Comparison of ENCODE assay signal across 8 cellular contexts in genomic region chr14:21071225-21072041, GRCh38. TPM values are rescaled to one million over a fixed set of nuclear protein-coding genes. Genes with fewer than 3 reads are reported as not detected.
A peak's percentile ranks its signal among the peaks of the same experiment; 100 is the strongest.
DNase-seq lines count a peak whose midpoint lies in the region; ATAC-seq, FAIRE-seq and TF ChIP-seq lines count a peak whose summit lies in the region.

No MANE protein-coding gene starts in this region.

- CTCF ChIA-PET in T-cell (lab: Charles Lee), result interaction anchor here (0.6 to 3.4 kb wide), 15 partner anchors 13 to 1915 kb away, joined by 3 to 23 read pairs (median 4); partner anchors contain the start of gene RNASE8 (in 1 of the 2)

- FAIRE-seq in small intestine (lab: Jason Lieb, UNC), result no peak

- H3K27me3 ChIP-seq in kidney epithelial cell (ENCODE audit: control insufficient read depth, insufficient read depth, low read length) (no peaks in the 10 kb centered on the region), small intestine (ENCODE audit: control insufficient read depth in 2 of 2, insufficient read depth in 2 of 2, low read length in 2 of 2) (no peaks in the 10 kb centered on the region)

- peaks cover 0 to 4% of the 10 kb centered on the region in 2 donors for H3K4me1 ChIP-seq in small intestine (ENCODE audit: control insufficient read depth in 2 of 2, insufficient read depth in 1 of 2, low read depth in 1 of 2, low read length in 1 of 2)

- 1 to 2% (median 2%) methylated on average over 29 to 37 of the region's 37 CpGs for WGBS in small intestine, 3 donors

- H3K4me3 ChIP-seq in choroid plexus epithelial cell (ENCODE audit: low read depth, low read length) (peak overlapping the region; percentile 78), kidney epithelial cell (ENCODE audit: low read depth, low read length) (peak overlapping the region; percentile 81), small intestine (ENCODE audit: low read depth in 1 of 2, low read length in 2 of 2) (peak overlapping the region in 1 of 2 donors; percentile 68)

- peak; percentile 56 for ATAC-seq in HG02840 (IDR thresholded peaks at IDR 0.05; ENCODE audit: low FRiP score, unreplicated experiment)
- peak; percentile 31 to 44 (median 40) for ATAC-seq in T-cell (replicated peaks in 1 of 4)

- peak overlapping the region; percentile 74 to 84 (median 76) for H3K4me3 Mint-ChIP-seq in T-cell

- peaks cover 29 to 41% (median 38%) of the 10 kb centered on the region in 3 donors for H3K4me1 Mint-ChIP-seq in T-cell

- no peaks in the 10 kb centered on the region for H3K36me3 Mint-ChIP-seq in T-cell

- peak; percentile 52 for DNase-seq in A172 (ENCODE audit: low spot score)
- DNase-seq in GM13977 (ENCODE audit: low spot score), result peak; percentile 93
- peak; percentile 86 for DNase-seq in NCI-H146 (lab: John Stamatoyannopoulos, UW)
- peak in 12 of 34 experiments; percentile 8 to 53 (median 23) for DNase-seq in T-cell
- DNase-seq in choroid plexus epithelial cell (ENCODE audit: low read depth), result peak; percentile 95
- no peak for DNase-seq in kidney epithelial cell (ENCODE audit: low read depth)
- DNase-seq in small intestine, result peak; percentile 51

- H3K9me3 ChIP-seq in small intestine (ENCODE audit: control insufficient read depth, low read depth), result no peaks in the 10 kb centered on the region

- H3K36me3 ChIP-seq in kidney epithelial cell (ENCODE audit: control insufficient read depth, insufficient read depth, low read length), result peaks cover 8% of the 10 kb centered on the region
- H3K36me3 ChIP-seq in small intestine (ENCODE audit: control insufficient read depth in 2 of 2, insufficient read depth in 2 of 2, low read length in 2 of 2), result peaks cover 0 to 2% of the 10 kb centered on the region in 2 donors

- in situ Hi-C loops in GM13977 (cut with MboI; ENCODE audit: low pct_unique_long_range_greater_than_20kb, low sequenced_read_pairs, unreplicated experiment), result no loop called here

- H3K27ac ChIP-seq in small intestine (ENCODE audit: low read depth in 1 of 2, low read length in 1 of 2), result peak overlapping the region; percentile 57 to 88

- no peak for TF ChIP-seq CTCF in GM13977 (IDR thresholded peaks at IDR 0.05; ENCODE audit: extremely low read depth, insufficient read depth, missing control alignments)
- TF ChIP-seq CTCF in choroid plexus epithelial cell (conservative IDR thresholded peaks at IDR 0.05; ENCODE audit: low read depth, low read length), result peak; percentile 17
- TF ChIP-seq CTCF in kidney epithelial cell (IDR thresholded peaks at IDR 0.05; ENCODE audit: insufficient read depth, low read length, poor library complexity, severe bottlenecking), result no peak

- peaks cover 54 to 64% of the 10 kb centered on the region in 2 donors for H3K27me3 Mint-ChIP-seq in T-cell

- no peak overlapping the region for H3K27ac Mint-ChIP-seq in T-cell

- no peaks in the 10 kb centered on the region for H3K9me3 Mint-ChIP-seq in T-cell

- POLR2A ChIA-PET in T-cell (lab: Charles Lee), result interaction anchor here (0.6 kb wide), 3 partner anchors 13 to 353 kb away, joined by 5 to 8 read pairs (median 5); no protein-coding TSS in a partner anchor

RNA-seq across cellular contexts. Expression of gene ARHGEF40, which starts 1.3 kb away (rescaled TPM):
- total RNA-seq in A172 (2014; rRNA removed; shearing (Covaris generic)), result 19.8 and 21.2 TPM in 2 replicates
- 1 to 10 TPM in 2 of 5 donors, under 1 TPM in 3; 0.39 to 3.3 (median 0.85) TPM for total RNA-seq in T-cell
- total RNA-seq in kidney epithelial cell, result 59.4 and 59.7 TPM in 2 replicates
- polyA plus RNA-seq in small intestine, result 10 to 100 TPM in 1 of 3 donors, 1 to 10 TPM in 2; 2.2 to 10.8 (median 3.5) TPM

RNA-seq across cellular contexts. Expression of gene RNASE8, which starts 13.8 kb away (rescaled TPM):
- not detected in 2 replicates for total RNA-seq in A172 (2014; rRNA removed; shearing (Covaris generic))
- not detected for total RNA-seq in T-cell
- total RNA-seq in kidney epithelial cell, result not detected in 2 replicates
- polyA plus RNA-seq in small intestine, result not detected

RNA-seq across cellular contexts. Expression of gene ZNF219, which starts 27.0 kb away (rescaled TPM):
- total RNA-seq in A172 (2014; rRNA removed; shearing (Covaris generic)), result 5.9 and 12.0 TPM in 2 replicates
- 10 to 100 TPM in 1 of 5 donors, 1 to 10 TPM in 4; 7.2 to 12.4 (median 8.1) TPM for total RNA-seq in T-cell
- total RNA-seq in kidney epithelial cell, result 25.5 and 34.5 TPM in 2 replicates
- 10 to 100 TPM; 56.0 to 69.8 (median 63.2) TPM for polyA plus RNA-seq in small intestine

RNA-seq across cellular contexts. Expression of gene RNASE7, which starts 29.3 kb away (rescaled TPM):
- not detected in 2 replicates for total RNA-seq in A172 (2014; rRNA removed; shearing (Covaris generic))
- total RNA-seq in T-cell, result not detected
- total RNA-seq in kidney epithelial cell, result not detected in 2 replicates
- under 1 TPM in 1 of 3 donors, not detected in 2; 0.04 TPM for polyA plus RNA-seq in small intestine

RNA-seq across cellular contexts. Expression of gene TMEM253, which starts 29.4 kb away (rescaled TPM):
- total RNA-seq in A172 (2014; rRNA removed; shearing (Covaris generic)), result 0.17 TPM in 1 of 2 replicates, not detected in the other
- total RNA-seq in T-cell, result under 1 TPM in 1 of 5 donors, not detected in 4; 0.49 TPM
- not detected in 2 replicates for total RNA-seq in kidney epithelial cell
- polyA plus RNA-seq in small intestine, result 100 to 1,000 TPM in 2 of 3 donors, 10 to 100 TPM in 1; 57.9 to 245 (median 133) TPM
